In the genomic region with DNA sequence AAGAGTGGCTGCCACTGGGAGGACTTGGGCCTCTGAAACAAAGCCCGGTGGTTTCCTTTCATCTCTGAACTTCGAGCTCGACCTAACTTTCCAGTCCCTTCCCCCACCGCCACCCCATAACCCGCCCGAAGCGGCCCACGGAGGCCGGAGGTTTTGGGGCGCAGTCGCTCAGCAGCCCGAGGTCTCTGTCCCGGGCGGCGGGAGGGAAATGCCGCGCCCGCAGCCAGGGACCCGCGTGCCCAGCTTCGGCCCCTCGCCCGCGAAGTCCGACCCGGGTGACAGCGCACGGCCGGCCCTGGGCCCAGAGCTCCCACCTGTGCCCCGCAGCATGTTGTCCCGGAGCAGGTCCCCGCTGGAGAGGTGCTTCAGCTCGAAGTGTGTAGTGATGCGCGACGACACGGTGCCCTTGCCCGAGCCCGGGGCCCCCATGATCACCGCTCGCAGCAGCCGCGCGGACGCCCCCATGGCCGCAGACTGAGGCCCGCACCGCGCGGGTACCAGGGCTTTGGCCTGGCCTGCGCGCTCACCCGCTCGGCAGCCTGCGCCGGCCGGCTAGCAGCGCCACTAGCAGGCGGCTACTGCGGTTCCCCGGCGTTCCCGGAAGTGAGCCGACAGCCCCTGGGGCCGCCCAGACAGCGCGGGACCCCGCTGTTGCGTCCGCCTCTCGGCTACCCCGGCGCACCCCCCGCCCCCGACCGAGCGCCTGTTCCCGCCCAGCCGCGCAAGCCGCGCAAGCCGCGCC, we compare ENCODE assay signal across 1 cellular context.
TF ChIP-seq lines count a peak whose summit lies in the region.

A gene (minus strand): TSS at position 580 of the 742 bp plus-strand sequence. CDS start 115 bp downstream, at position 465.

TF ChIP-seq in SK-N-SH treated with all-trans-retinoic acid at 6 μM for 48 hours, 23 proteins besides CTCF, POLR2A, EP300 and RAD21 (continued from another document):
- TF ChIP-seq, protein P1, sequence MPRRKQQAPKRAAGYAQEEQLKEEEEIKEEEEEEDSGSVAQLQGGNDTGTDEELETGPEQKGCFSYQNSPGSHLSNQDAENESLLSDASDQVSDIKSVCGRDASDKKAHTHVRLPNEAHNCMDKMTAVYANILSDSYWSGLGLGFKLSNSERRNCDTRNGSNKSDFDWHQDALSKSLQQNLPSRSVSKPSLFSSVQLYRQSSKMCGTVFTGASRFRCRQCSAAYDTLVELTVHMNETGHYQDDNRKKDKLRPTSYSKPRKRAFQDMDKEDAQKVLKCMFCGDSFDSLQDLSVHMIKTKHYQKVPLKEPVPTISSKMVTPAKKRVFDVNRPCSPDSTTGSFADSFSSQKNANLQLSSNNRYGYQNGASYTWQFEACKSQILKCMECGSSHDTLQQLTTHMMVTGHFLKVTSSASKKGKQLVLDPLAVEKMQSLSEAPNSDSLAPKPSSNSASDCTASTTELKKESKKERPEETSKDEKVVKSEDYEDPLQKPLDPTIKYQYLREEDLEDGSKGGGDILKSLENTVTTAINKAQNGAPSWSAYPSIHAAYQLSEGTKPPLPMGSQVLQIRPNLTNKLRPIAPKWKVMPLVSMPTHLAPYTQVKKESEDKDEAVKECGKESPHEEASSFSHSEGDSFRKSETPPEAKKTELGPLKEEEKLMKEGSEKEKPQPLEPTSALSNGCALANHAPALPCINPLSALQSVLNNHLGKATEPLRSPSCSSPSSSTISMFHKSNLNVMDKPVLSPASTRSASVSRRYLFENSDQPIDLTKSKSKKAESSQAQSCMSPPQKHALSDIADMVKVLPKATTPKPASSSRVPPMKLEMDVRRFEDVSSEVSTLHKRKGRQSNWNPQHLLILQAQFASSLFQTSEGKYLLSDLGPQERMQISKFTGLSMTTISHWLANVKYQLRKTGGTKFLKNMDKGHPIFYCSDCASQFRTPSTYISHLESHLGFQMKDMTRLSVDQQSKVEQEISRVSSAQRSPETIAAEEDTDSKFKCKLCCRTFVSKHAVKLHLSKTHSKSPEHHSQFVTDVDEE (CRISPR knock-in tag; IDR thresholded peaks at IDR 0.05), result no peak
- no peak for TF ChIP-seq RARB (CRISPR knock-in tag; IDR thresholded peaks at IDR 0.05)
- no peak for TF ChIP-seq ESRRG (CRISPR knock-in tag; IDR thresholded peaks at IDR 0.05)
- TF ChIP-seq ZC3H10 (CRISPR knock-in tag; IDR thresholded peaks at IDR 0.05), result no peak
- no peak for TF ChIP-seq CSDC2 (CRISPR knock-in tag; IDR thresholded peaks at IDR 0.05)
- TF ChIP-seq, protein P2, sequence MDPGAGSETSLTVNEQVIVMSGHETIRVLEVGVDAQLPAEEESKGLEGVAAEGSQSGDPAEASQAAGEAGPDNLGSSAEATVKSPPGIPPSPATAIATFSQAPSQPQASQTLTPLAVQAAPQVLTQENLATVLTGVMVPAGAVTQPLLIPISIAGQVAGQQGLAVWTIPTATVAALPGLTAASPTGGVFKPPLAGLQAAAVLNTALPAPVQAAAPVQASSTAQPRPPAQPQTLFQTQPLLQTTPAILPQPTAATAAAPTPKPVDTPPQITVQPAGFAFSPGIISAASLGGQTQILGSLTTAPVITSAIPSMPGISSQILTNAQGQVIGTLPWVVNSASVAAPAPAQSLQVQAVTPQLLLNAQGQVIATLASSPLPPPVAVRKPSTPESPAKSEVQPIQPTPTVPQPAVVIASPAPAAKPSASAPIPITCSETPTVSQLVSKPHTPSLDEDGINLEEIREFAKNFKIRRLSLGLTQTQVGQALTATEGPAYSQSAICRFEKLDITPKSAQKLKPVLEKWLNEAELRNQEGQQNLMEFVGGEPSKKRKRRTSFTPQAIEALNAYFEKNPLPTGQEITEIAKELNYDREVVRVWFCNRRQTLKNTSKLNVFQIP (CRISPR knock-in tag; IDR thresholded peaks at IDR 0.05; ENCODE audit: borderline replicate concordance, low read depth), result no peak
- TF ChIP-seq ZNF8 (CRISPR knock-in tag; IDR thresholded peaks at IDR 0.05), result no peak
- no peak for TF ChIP-seq ZFP3 (CRISPR knock-in tag; IDR thresholded peaks at IDR 0.05)
- no peak for TF ChIP-seq OSR1 (CRISPR knock-in tag; IDR thresholded peaks at IDR 0.05)
